In the genomic region with DNA sequence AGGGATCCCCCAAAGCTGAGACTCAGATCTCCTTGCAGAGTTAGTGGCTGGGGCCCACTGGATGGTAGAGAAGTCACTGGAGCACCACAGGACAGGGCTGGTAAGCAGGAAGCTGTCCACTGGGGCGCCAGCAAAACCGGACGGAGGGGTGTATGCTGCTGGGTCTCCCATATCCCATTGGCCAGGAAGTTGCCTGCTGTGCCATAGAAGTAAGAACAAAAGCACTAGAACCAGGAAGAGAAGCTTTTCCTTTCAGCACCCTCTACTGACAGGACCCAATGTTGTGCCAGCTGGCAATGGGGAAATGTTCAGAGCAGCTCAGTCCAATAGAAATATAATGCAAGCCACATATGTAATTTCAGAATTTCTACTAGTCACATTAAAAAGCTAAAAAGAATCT, we compare ENCODE assay signal across 8 cellular contexts.
DNase-seq lines count a peak whose midpoint lies in the region; ATAC-seq and TF ChIP-seq lines count a peak whose summit lies in the region.

No MANE protein-coding gene starts in this region.

- no peak overlapping the region for H3K4me3 Mint-ChIP-seq in immature natural killer cell
- no peak overlapping the region for H3K4me3 Mint-ChIP-seq in activated T-helper 17 cell treated with anti-CD3 and anti-CD28 coated beads, Interleukin-2, amount 50 U/mL, for 72 hours

- CTCF ChIA-PET in AG04450 (lab: Charles Lee): interaction anchor here (1.0 kb wide), 1 partner anchor 174 kb away, joined by 3 read pairs; no protein-coding TSS in a partner anchor
- CTCF ChIA-PET in Panc1 (lab: Charles Lee): interaction anchor here (1.0 kb wide), 1 partner anchor 96 kb away, joined by 3 read pairs; no protein-coding TSS in a partner anchor

- no peaks in the 10 kb centered on the region for H3K4me1 Mint-ChIP-seq in immature natural killer cell
- no peaks in the 10 kb centered on the region for H3K4me1 Mint-ChIP-seq in activated T-helper 17 cell treated with anti-CD3 and anti-CD28 coated beads, Interleukin-2, amount 50 U/mL, for 72 hours

- H3K4me3 ChIP-seq in AG04450 (ENCODE audit: low read depth, low read length): no peak overlapping the region
- no peak overlapping the region for H3K4me3 ChIP-seq in Panc1 (ENCODE audit: low read depth in 2 of 2, low read length in 2 of 2)

- intact Hi-C loops in Panc1 (cut with micrococcal nuclease; ENCODE audit: unreplicated experiment): no loop called here

- TF ChIP-seq CTCF in AG04450 (IDR thresholded peaks at IDR 0.05; ENCODE audit: low read depth, low read length) (0 out of 2 replicates have a peak, but pooled peaks have one; percentile 6), Panc1 (IDR thresholded peaks at IDR 0.05) (peak; percentile 59)

- no peak overlapping the region for H3K27ac Mint-ChIP-seq in immature natural killer cell
- no peak overlapping the region for H3K27ac Mint-ChIP-seq in activated T-helper 17 cell treated with anti-CD3 and anti-CD28 coated beads, Interleukin-2, amount 50 U/mL, for 72 hours

- peaks cover 79% of the 10 kb centered on the region for H3K4me1 ChIP-seq in Panc1 (ENCODE audit: control insufficient read depth, insufficient read depth, low read length)

- POLR2A ChIA-PET in AG04450 (lab: Yijun Ruan, JAX) (no interaction called here), Panc1 (lab: Charles Lee) (no interaction called here)

- in situ Hi-C loops in Panc1 (cut with HindIII; ENCODE audit: low pct_unique_long_range_greater_than_20kb, low sequenced_read_pairs): no loop called here

- peaks cover 0 to 9% (median 3%) of the 10 kb centered on the region in 3 donors for H3K27me3 Mint-ChIP-seq in immature natural killer cell (ENCODE audit: low read depth in 3 of 3)
- peaks cover 10% of the 10 kb centered on the region for H3K27me3 Mint-ChIP-seq in activated T-helper 17 cell treated with anti-CD3 and anti-CD28 coated beads, Interleukin-2, amount 50 U/mL, for 72 hours

- no peaks in the 10 kb centered on the region for H3K36me3 Mint-ChIP-seq in immature natural killer cell
- H3K36me3 Mint-ChIP-seq in activated T-helper 17 cell treated with anti-CD3 and anti-CD28 coated beads, Interleukin-2, amount 50 U/mL, for 72 hours (ENCODE audit: low read depth): no peaks in the 10 kb centered on the region

- ATAC-seq in Panc1: peak; percentile 78
- ATAC-seq in GM21526 (IDR thresholded peaks at IDR 0.05; ENCODE audit: low FRiP score, unreplicated experiment): no peak
- ATAC-seq in activated T-helper 17 cell treated with anti-CD3 and anti-CD28 coated beads, Interleukin-2, amount 50 U/mL, for 72 hours (replicated peaks): no peak

- DNase-seq in AG04450 (ENCODE audit: low read depth, low spot score) (no peak), HT1080 (ENCODE audit: low read depth) (peak; percentile 77), Panc1 (ENCODE audit: low read depth, low spot score) (no peak), hippocampal formation (lab: John Stamatoyannopoulos, UW) (peak; percentile 15 to 25), immature natural killer cell (no peak)
- DNase-seq in activated CD4-positive, alpha-beta T cell treated with anti-CD3 and anti-CD28 coated beads for 48 hours: no peak

- no peaks in the 10 kb centered on the region for H3K36me3 ChIP-seq in Panc1 (ENCODE audit: control insufficient read depth, insufficient read depth, low read length)

- no peaks in the 10 kb centered on the region for H3K9me3 Mint-ChIP-seq in immature natural killer cell
- H3K9me3 Mint-ChIP-seq in activated T-helper 17 cell treated with anti-CD3 and anti-CD28 coated beads, Interleukin-2, amount 50 U/mL, for 72 hours: no peaks in the 10 kb centered on the region

- H3K27me3 ChIP-seq in AG04450 (ENCODE audit: control insufficient read depth, insufficient read depth, low read length) (no peaks in the 10 kb centered on the region), Panc1 (ENCODE audit: control insufficient read depth, insufficient read depth, low read length) (no peaks in the 10 kb centered on the region)

- no TSS peak for BruUV-seq in Panc1 (replicated peaks; lab: Mats Ljungman, UMichigan)

- H3K9me3 ChIP-seq in AG04450 (ENCODE audit: control insufficient read depth, insufficient read depth, low read length) (no peaks in the 10 kb centered on the region), Panc1 (ENCODE audit: control insufficient read depth, insufficient read depth, low read depth, low read length) (no peaks in the 10 kb centered on the region)

- H3K27ac ChIP-seq in AG04450 (ENCODE audit: low read depth, low read length): no peak overlapping the region
- H3K27ac ChIP-seq in Panc1 (ENCODE audit: low read length): peak overlapping the region; percentile 80

Comparison
In these comparisons a context has a peak if more than half of its experiments do, and no peak if none do; other contexts are left out.
1. DNase-seq: peak in HT1080 (single experiment) and hippocampal formation (2 of 2); none in AG04450 (single experiment), Panc1 (single experiment), immature natural killer cell (0 of 3) and activated CD4-positive, alpha-beta T cell treated with anti-CD3 and anti-CD28 coated beads for 48 hours (single experiment).